27 cellular contexts compared by ENCODE assay signal in genomic region chr12:39010406-39010805, GRCh38.
"Had no signal": no experiment of that assay in that cellular context is flagged by ENCODE, and none has a peak within 500 bp of the region (broad histone marks: within the 10 kb centered on the region; RNA-seq: fewer than 3 reads in every experiment).

No MANE protein-coding gene starts in this region.

- H3K9me3 ChIP-seq: adrenal gland, body of pancreas, esophagus muscularis mucosa, pancreas, prostate gland, sigmoid colon, suprapubic skin, tibial nerve had no signal

- DNase-seq: activated CD4-positive, alpha-beta T cell treated with anti-CD3 and anti-CD28 coated beads for 4 hours; activated CD4-positive, alpha-beta T cell treated with anti-CD3 and anti-CD28 coated beads, Interleukin-2, amount 50 U/mL, for 48 hours; activated CD8-positive, alpha-beta memory T cell treated with anti-CD3 and anti-CD28 coated beads for 24 hours; activated effector memory CD4-positive, alpha-beta T cell treated with Interleukin-2 at 50 U/mL for 16 hours; activated naive CD4-positive, alpha-beta T cell treated with Interleukin-2 at 50 U/mL for 16 hours; activated naive CD8-positive, alpha-beta T cell treated with anti-CD3 and anti-CD28 coated beads for 36 hours; adrenal gland; aorta; body of pancreas; dermis blood vessel endothelial cell; effector CD4-positive, alpha-beta T cell; foreskin keratinocyte; left cardiac atrium; midbrain; naive thymus-derived CD8-positive, alpha-beta T cell; nucleus accumbens; pancreas; sigmoid colon; small intestine; stimulated activated CD4-positive, alpha-beta T cell treated with anti-CD3 and anti-CD28 coated beads, Interleukin-4, amount 100 ng/mL, for 4 hours; stimulated activated CD8-positive, alpha-beta memory T cell treated with anti-CD3 and anti-CD28 coated beads, Interleukin-4, amount 100 ng/mL, for 48 hours had no signal

- H3K36me3 ChIP-seq: adrenal gland, esophagus muscularis mucosa, pancreas, prostate gland, sigmoid colon, suprapubic skin, tibial nerve had no signal

- ATAC-seq: body of pancreas; foreskin keratinocyte; left cardiac atrium; naive thymus-derived CD8-positive, alpha-beta T cell; pancreas; stimulated activated memory B cell treated with anti-CD40 and anti-IgM and Interleukin-4, amounts not matched to agents 10 μg/mL and 1 μg/mL and 100 μg/mL, for 72 hours had no signal

- H3K4me1 ChIP-seq: adrenal gland, body of pancreas, esophagus muscularis mucosa, foreskin keratinocyte, pancreas, prostate gland, sigmoid colon, suprapubic skin, tibial nerve had no signal

- H3K27ac ChIP-seq: adrenal gland, body of pancreas, esophagus muscularis mucosa, foreskin keratinocyte, pancreas, prostate gland, sigmoid colon, suprapubic skin, tibial nerve, VCaP had no signal

- H3K27me3 ChIP-seq: adrenal gland, body of pancreas, esophagus muscularis mucosa, foreskin keratinocyte, pancreas, sigmoid colon, suprapubic skin, tibial nerve had no signal

- H3K4me3 ChIP-seq: adrenal gland, body of pancreas, esophagus muscularis mucosa, pancreas, prostate gland, sigmoid colon, suprapubic skin, tibial nerve had no signal
